ENCODE assay signal across 8 cellular contexts in genomic region chr17:62703776-62704380, GRCh38.
DNase-seq lines count a peak whose midpoint lies in the region; ATAC-seq, FAIRE-seq and TF ChIP-seq lines count a peak whose summit lies in the region.

No MANE protein-coding gene starts in this region.

- TF ChIP-seq RAD21 in Ishikawa (IDR thresholded peaks at IDR 0.05; ENCODE audit: low read depth) = peak; percentile 89

- in situ Hi-C loops in SK-MEL-5 (cut with HindIII; ENCODE audit: low pct_unique_long_range_greater_than_20kb, low sequenced_read_pairs) = no loop called here

- no peaks in the 10 kb centered on the region for H3K36me3 Mint-ChIP-seq in activated naive CD4-positive, alpha-beta T cell treated with anti-CD3 and anti-CD28 coated beads for 36 hours (ENCODE audit: low read depth)

- no peaks in the 10 kb centered on the region for H3K36me3 ChIP-seq in ovary
- no peaks in the 10 kb centered on the region for H3K36me3 ChIP-seq in thyroid gland

- CTCF ChIA-PET in activated naive CD4-positive, alpha-beta T cell treated with anti-CD3 and anti-CD28 coated beads for 36 hours (lab: Charles Lee) = no interaction called here

- peak overlapping the region; percentile 34 for H3K4me3 Mint-ChIP-seq in activated naive CD4-positive, alpha-beta T cell treated with anti-CD3 and anti-CD28 coated beads for 36 hours

- no peak for TF ChIP-seq POLR2A in ovary (IDR thresholded peaks at IDR 0.05)
- no peak for TF ChIP-seq POLR2A in thyroid gland (IDR thresholded peaks at IDR 0.05)

- H3K4me1 ChIP-seq in ovary (ENCODE audit: insufficient read depth) (peaks cover 12% of the 10 kb centered on the region), thyroid gland (peaks cover 0 to 12% of the 10 kb centered on the region in 2 donors)

- TF ChIP-seq CTCF in D721Med (IDR thresholded peaks at IDR 0.05; ENCODE audit: insufficient read depth, missing control alignments) (peak; percentile 94), ovary (IDR thresholded peaks at IDR 0.05) (peak; percentile 68 to 88 (median 88)), thyroid gland (IDR thresholded peaks at IDR 0.05) (peak; percentile 40 to 88 (median 70))

- FAIRE-seq in D721Med (lab: Jason Lieb, UNC) = no peak

- H3K9me3 Mint-ChIP-seq in activated naive CD4-positive, alpha-beta T cell treated with anti-CD3 and anti-CD28 coated beads for 36 hours = peaks cover 3% of the 10 kb centered on the region

- DNase-seq in D721Med (ENCODE audit: insufficient read length, low spot score) (no peak), SK-MEL-5 (ENCODE audit: low read depth, low spot score) (peak; percentile 77), Right ventricle myocardium superior (peak; percentile 86), ovary (peak; percentile 67 to 88 (median 79)), thyroid gland (peak; percentile 59 to 63)
- peak; percentile 71 for DNase-seq in activated naive CD4-positive, alpha-beta T cell treated with anti-CD3 and anti-CD28 coated beads for 36 hours

- peaks cover 34% of the 10 kb centered on the region for H3K27me3 Mint-ChIP-seq in activated naive CD4-positive, alpha-beta T cell treated with anti-CD3 and anti-CD28 coated beads for 36 hours (ENCODE audit: low read depth)

- no peak overlapping the region for H3K27ac Mint-ChIP-seq in activated naive CD4-positive, alpha-beta T cell treated with anti-CD3 and anti-CD28 coated beads for 36 hours

- H3K27ac ChIP-seq in ovary (peak overlapping the region; percentile 18 to 39), thyroid gland (peak overlapping the region in 1 of 3 donors; percentile 41)

- no peaks in the 10 kb centered on the region for H3K27me3 ChIP-seq in ovary
- H3K27me3 ChIP-seq in thyroid gland = no peaks in the 10 kb centered on the region

- WGBS in ovary, 3 donors = 0 to 1% (median 1%) methylated on average over 26 to 80 of the region's 80 CpGs
- 0% methylated on average over 5 of the region's 80 CpGs; no CpG with 5 or more reads in 1 of the 2 donors for WGBS in thyroid gland, 2 donors

- TF ChIP-seq EP300 in Ishikawa (IDR thresholded peaks at IDR 0.05; ENCODE audit: borderline replicate concordance) = no peak
- TF ChIP-seq EP300 in ovary (IDR thresholded peaks at IDR 0.05) = no peak

- peak overlapping the region; percentile 46 for H3K4me3 ChIP-seq in ovary
- peak overlapping the region in 2 of 3 donors; percentile 21 to 54 for H3K4me3 ChIP-seq in thyroid gland (replicated peaks in 1 of 3)

- peaks cover 4% of the 10 kb centered on the region for H3K4me1 Mint-ChIP-seq in activated naive CD4-positive, alpha-beta T cell treated with anti-CD3 and anti-CD28 coated beads for 36 hours (ENCODE audit: low read depth)

- intact Hi-C loops in activated naive CD4-positive, alpha-beta T cell treated with anti-CD3 and anti-CD28 coated beads for 36 hours (cut with micrococcal nuclease) = loop anchor here (1.0 to 10.0 kb wide), 4 partner anchors 20 to 702 kb away; no protein-coding TSS in a partner anchor
- intact Hi-C loops in Right ventricle myocardium superior (cut with DNase I) = loop anchor here (5.0 to 10.0 kb wide), 2 partner anchors 263 to 701 kb away; partner anchors contain the start of gene TANC2
- intact Hi-C loops in ovary (cut with DNase I) = loop anchor here (5.0 to 10.0 kb wide), 3 partner anchors 261 to 703 kb away; partner anchors contain the start of gene TANC2 (in 4 of the 4)
- intact Hi-C loops in thyroid gland (cut with DNase I) = loop anchor here (2.0 to 5.0 kb wide), 2 partner anchors 263 to 703 kb away; partner anchors contain the start of gene TANC2

- H3K9me3 ChIP-seq in ovary = no peaks in the 10 kb centered on the region
- H3K9me3 ChIP-seq in thyroid gland = no peaks in the 10 kb centered on the region

- ATAC-seq in GM21528 (IDR thresholded peaks at IDR 0.05; ENCODE audit: low FRiP score, unreplicated experiment) = peak; percentile 90
- ATAC-seq in Right ventricle myocardium superior (ENCODE audit: poor library complexity) = peak; percentile 96

TF ChIP-seq in Ishikawa, 13 proteins besides CTCF, POLR2A, EP300 and RAD21:
- no peak for TF ChIP-seq CEBPB (IDR thresholded peaks at IDR 0.05)
- peak; percentile 53 for TF ChIP-seq MAX (IDR thresholded peaks at IDR 0.05)
- peak; percentile 59; the same call in 1 of the 2 replicates for TF ChIP-seq ZBTB7A (IDR thresholded peaks at IDR 0.05; ENCODE audit: low read depth)
- TF ChIP-seq USF1 (IDR thresholded peaks at IDR 0.05) = no peak
- TF ChIP-seq TEAD4 (IDR thresholded peaks at IDR 0.05) = no peak
- no peak for TF ChIP-seq YY1 (IDR thresholded peaks at IDR 0.05; ENCODE audit: low read depth)
- no peak for TF ChIP-seq CREB1 (IDR thresholded peaks at IDR 0.05; ENCODE audit: low read depth)
- TF ChIP-seq TCF12 (IDR thresholded peaks at IDR 0.05; ENCODE audit: low read depth) = no peak
- TF ChIP-seq FOXM1 (IDR thresholded peaks at IDR 0.05; ENCODE audit: borderline replicate concordance, low read depth) = no peak
